In genomic region chr20:43188861-43189613, GRCh38 we compare ENCODE assay signal across 17 cellular contexts. TPM values are rescaled to one million over a fixed set of nuclear protein-coding genes. Genes with fewer than 3 reads are reported as not detected.
A peak's percentile ranks its signal among the peaks of the same experiment; 100 is the strongest.
DNase-seq lines count a peak whose midpoint lies in the region; TF ChIP-seq lines count a peak whose summit lies in the region.
"Had no signal": no experiment of that assay in that cellular context is flagged by ENCODE, and none has a peak within 500 bp of the region (broad histone marks: within the 10 kb centered on the region; RNA-seq: fewer than 3 reads in every experiment).

No MANE protein-coding gene starts in this region.

- no peak for TF ChIP-seq POLR2A in sigmoid colon (IDR thresholded peaks at IDR 0.05)

- H3K79me2 ChIP-seq in hepatocyte, result no peaks in the 10 kb centered on the region

- no peak overlapping the region for H3K9ac ChIP-seq in HUES64 (ENCODE audit: low read depth, low read length)

- peak overlapping the region; percentile 58 for H3K4me3 ChIP-seq in HUES64 (ENCODE audit: low read length)
- no peak overlapping the region for H3K4me3 ChIP-seq in hepatocyte
- H3K4me3 ChIP-seq in sigmoid colon, result peak overlapping the region in 1 of 4 donors; percentile 10
- H3K4me3 ChIP-seq: prostate gland had no signal

- no peak for TF ChIP-seq CTCF in hepatocyte (IDR thresholded peaks at IDR 0.05; ENCODE audit: poor library complexity)
- no peak for TF ChIP-seq CTCF in sigmoid colon (IDR thresholded peaks at IDR 0.05)

- H3K27me3 ChIP-seq in HUES64 (ENCODE audit: insufficient read depth, low read length) (peaks cover 55% of the 10 kb centered on the region), hepatocyte (peaks cover 41% of the 10 kb centered on the region), sigmoid colon (peaks cover 21 to 45% (median 44%) of the 10 kb centered on the region in 3 donors)

- H3K4me1 ChIP-seq in HUES64 (ENCODE audit: insufficient read depth, low read length), result peaks cover 8% of the 10 kb centered on the region; the same call in 1 of the 2 replicates
- H3K4me1 ChIP-seq in hepatocyte (ENCODE audit: insufficient read depth), result no peaks in the 10 kb centered on the region
- peaks cover 0 to 23% (median 20%) of the 10 kb centered on the region in 4 donors for H3K4me1 ChIP-seq in sigmoid colon
- H3K4me1 ChIP-seq: prostate gland had no signal

- H3K36me3 ChIP-seq in HUES64 (ENCODE audit: insufficient read depth, low read length), result no peaks in the 10 kb centered on the region
- no peaks in the 10 kb centered on the region for H3K36me3 ChIP-seq in hepatocyte (replicated peaks; ENCODE audit: insufficient read depth, low read depth)
- no peaks in the 10 kb centered on the region for H3K36me3 ChIP-seq in sigmoid colon
- H3K36me3 ChIP-seq: prostate gland had no signal

- WGBS in HUES64, result 6% methylated on average over 71 of the region's 71 CpGs
- 3% methylated on average over 57 of the region's 71 CpGs for WGBS in hepatocyte (ENCODE audit: low lambda C conversion rate, missing lambda C conversion rate)
- WGBS in sigmoid colon, 2 donors, result 3 to 9% methylated on average over 71 of the region's 71 CpGs

- H3K27ac ChIP-seq in HUES64 (ENCODE audit: low read depth, low read length) (no peak overlapping the region), hepatocyte (no peak overlapping the region), sigmoid colon (no peak overlapping the region)
- H3K27ac ChIP-seq: prostate gland had no signal

- H2AFZ ChIP-seq in hepatocyte, result no peak overlapping the region

- peak overlapping the region; percentile 72 for H3K4me2 ChIP-seq in hepatocyte

- H3K9me3 ChIP-seq in HUES64 (ENCODE audit: insufficient read depth, low read depth, low read length) (no peaks in the 10 kb centered on the region), hepatocyte (ENCODE audit: low read depth) (no peaks in the 10 kb centered on the region), sigmoid colon (no peaks in the 10 kb centered on the region)
- H3K9me3 ChIP-seq: prostate gland had no signal

- intact Hi-C loops in sigmoid colon (cut with DNase I), result loop anchor here (5.0 to 10.0 kb wide), 4 partner anchors 982 to 1452 kb away; no protein-coding TSS in a partner anchor

- no peaks in the 10 kb centered on the region for H4K20me1 ChIP-seq in hepatocyte (ENCODE audit: insufficient read depth, poor library complexity, severe bottlenecking)

- H3K9me2 ChIP-seq in hepatocyte (replicated peaks; ENCODE audit: insufficient read depth), result no peaks in the 10 kb centered on the region

- TF ChIP-seq EP300 in sigmoid colon (IDR thresholded peaks at IDR 0.05), result no peak

- DNase-seq in GM03348 (ENCODE audit: low spot score), result peak; percentile 18
- DNase-seq in hepatocyte (ENCODE audit: low spot score), result no peak
- peak; percentile 60 for DNase-seq in retina
- no peak for DNase-seq in DMS114 treated with DMSO at 0.1 percent for 48 hours (lab: John Stamatoyannopoulos, UW; ENCODE audit: unreplicated experiment)
- DNase-seq in sigmoid colon, result no peak
- DNase-seq in NOMO-1 (lab: John Stamatoyannopoulos, UW; ENCODE audit: unreplicated experiment in 2 of 2), result no peak
- DNase-seq: activated CD8-positive, alpha-beta memory T cell treated with anti-CD3 and anti-CD28 coated beads, Interleukin-2, amount 10 ng/mL, durations not matched to agents 7 days and 5 days; activated naive CD4-positive, alpha-beta T cell treated with anti-CD3 and anti-CD28 coated beads, Interleukin-2, amount 50 U/mL, for 16 hours; CD4-positive, alpha-beta memory T cell; central memory CD4-positive, alpha-beta T cell; erythroblast; NCI-H1048; NCI-H446 treated with DMSO at 0.1 percent for 48 hours; SHP77; stimulated activated CD4-positive, alpha-beta T cell treated with anti-CD3 and anti-CD28 coated beads, Interleukin-2, amount 100 ng/mL, for 48 hours had no signal

RNA-seq across cellular contexts. Expression of gene PTPRT, which starts 0.7 kb away (rescaled TPM):
- 0.50 TPM for polyA plus RNA-seq in HUES64 (2013, experiment 1 of 2)
- polyA plus RNA-seq in HUES64 (2013, experiment 2 of 2), result 0.38 TPM
- total RNA-seq in hepatocyte, result 0.83 and 1.6 TPM in 2 replicates
- polyA plus RNA-seq in hepatocyte, result 0.47 and 0.85 TPM in 2 replicates
- total RNA-seq in sigmoid colon, result under 1 TPM in 3 of 4 donors, not detected in 1; under 0.01 to 0.41 (median under 0.01) TPM
- polyA plus RNA-seq in sigmoid colon, result under 1 TPM in 1 of 3 donors, not detected in 2; 0.25 TPM
- total RNA-seq: activated CD8-positive, alpha-beta memory T cell treated with anti-CD3 and anti-CD28 coated beads, Interleukin-2, amount 10 ng/mL, durations not matched to agents 7 days and 5 days; CD4-positive, alpha-beta memory T cell had no signal
- polyA plus RNA-seq: CD4-positive, alpha-beta memory T cell had no signal

Comparison
In these comparisons a context has a peak if more than half of its experiments do, and no peak if none do; other contexts are left out.
1. DNase-seq: peak in GM03348 (single experiment) and retina (single experiment); none in hepatocyte (single experiment), DMS114 treated with DMSO at 0.1 percent for 48 hours (single experiment), sigmoid colon (single experiment) and NOMO-1 (0 of 2).